8 cellular contexts compared by ENCODE assay signal in genomic region chr18:48408727-48409590, GRCh38. TPM values are rescaled to one million over a fixed set of nuclear protein-coding genes. Genes with fewer than 3 reads are reported as not detected.
DNase-seq lines count a peak whose midpoint lies in the region; ATAC-seq and TF ChIP-seq lines count a peak whose summit lies in the region.

TSS of gene ZBTB7C (minus strand) at chr18:48409383.

- no peak for TF ChIP-seq CTCF in MM.1S (IDR thresholded peaks at IDR 0.05; ENCODE audit: low read length)

- H3K9ac ChIP-seq in MM.1S (ENCODE audit: low read length) (no peak within 1 kb of the TSS; the same call in 1 of the 2 replicates), neuronal stem cell (ENCODE audit: low read depth, low read length, poor library complexity) (peak within 1 kb of the TSS; percentile 78)

- no peak within 1 kb of the TSS for H4K8ac ChIP-seq in neuronal stem cell (ENCODE audit: low read depth, low read length)

- no peak within 1 kb of the TSS for H3K27ac ChIP-seq in MM.1S (ENCODE audit: low read length)
- H3K27ac ChIP-seq in neuronal stem cell (replicated peaks; ENCODE audit: low read length) = no peak within 1 kb of the TSS

- H3K4me2 ChIP-seq in MM.1S (ENCODE audit: low read depth, low read length) (peak within 1 kb of the TSS; percentile 97), neuronal stem cell (ENCODE audit: insufficient read depth, low read length, poor library complexity, severe bottlenecking) (peak within 1 kb of the TSS; percentile 97)

- no peak within 1 kb of the TSS for H2BK120ac ChIP-seq in neuronal stem cell (ENCODE audit: low read depth, low read length)

- peak; percentile 59 for DNase-seq in activated CD8-positive, alpha-beta memory T cell treated with anti-CD3 and anti-CD28 coated beads for 24 hours
- no peak for DNase-seq in activated CD8-positive, alpha-beta memory T cell treated with anti-CD3 and anti-CD28 coated beads, Interleukin-2, amount 50 U/mL, for 48 hours
- DNase-seq in MM.1S (peak; percentile 39), globus pallidus (ENCODE audit: low spot score) (peak; percentile 18), neuronal stem cell (ENCODE audit: low spot score) (peak; percentile 67), dedifferentiated amniotic fluid mesenchymal stem cell (ENCODE audit: extremely low spot score) (no peak)
- DNase-seq in activated T-cell treated with anti-CD3 and anti-CD28 coated beads, Interleukin-2, amount 50 U/mL, for 48 hours = peak; percentile 26 to 45

- H2AFZ ChIP-seq in MM.1S (ENCODE audit: low read length) (peak within 1 kb of the TSS; percentile 93), neuronal stem cell (ENCODE audit: low read length) (peak within 1 kb of the TSS; percentile 99)

- no peak within 1 kb of the TSS for H3K14ac ChIP-seq in neuronal stem cell (ENCODE audit: low read length)

- no peaks in the 10 kb centered on the region; the same call in 1 of the 2 replicates for H3K4me1 ChIP-seq in MM.1S (ENCODE audit: low read length)
- peaks cover 4 to 29% of the 10 kb centered on the region in 2 donors for H3K4me1 ChIP-seq in neuronal stem cell (ENCODE audit: control insufficient read depth in 2 of 2, insufficient read depth in 1 of 2, low read depth in 1 of 2, low read length in 2 of 2)

- H3K9me2 ChIP-seq in MM.1S (replicated peaks; ENCODE audit: insufficient read depth, low read length) = no peaks in the 10 kb centered on the region

- H3K23ac ChIP-seq in neuronal stem cell (ENCODE audit: low read depth, low read length, poor library complexity) = peak within 1 kb of the TSS; percentile 76

- H3K79me2 ChIP-seq in MM.1S (ENCODE audit: low read length) = no peaks in the 10 kb centered on the region

- peak within 1 kb of the TSS; percentile 91 for H3K18ac ChIP-seq in neuronal stem cell (ENCODE audit: low read length)

- no peaks in the 10 kb centered on the region for H3K36me3 ChIP-seq in MM.1S (replicated peaks; ENCODE audit: insufficient read depth, low read length)
- no peaks in the 10 kb centered on the region for H3K36me3 ChIP-seq in neuronal stem cell (replicated peaks in 1 of 2; ENCODE audit: control insufficient read depth in 2 of 2, insufficient read depth in 2 of 2, low read length in 2 of 2)

- no peak within 1 kb of the TSS for H2BK5ac ChIP-seq in neuronal stem cell (ENCODE audit: low read length)

- no CpG with 5 or more reads among the region's 136 CpGs for WGBS in neuronal stem cell (ENCODE audit: extremely low coverage in 2 of 2, insufficient read length in 2 of 2, insufficient replicate concordance in 1 of 2), 2 donors

- H3F3A ChIP-seq in MM.1S (ENCODE audit: insufficient read depth, low read length) = 0 out of 2 replicates have a peak, but pooled peaks cover 4% of the 10 kb centered on the region

- H4K20me1 ChIP-seq in MM.1S (ENCODE audit: insufficient read depth, low read length) = no peaks in the 10 kb centered on the region

- no peak within 1 kb of the TSS for H2AK5ac ChIP-seq in neuronal stem cell (ENCODE audit: low read depth, low read length)

- H3K79me1 ChIP-seq in neuronal stem cell (ENCODE audit: low read depth, low read length) = no peaks in the 10 kb centered on the region

- no peak within 1 kb of the TSS for H3K4ac ChIP-seq in neuronal stem cell (ENCODE audit: low read length)

- no peak within 1 kb of the TSS for H4K91ac ChIP-seq in neuronal stem cell (ENCODE audit: low read depth, low read length, poor library complexity)

- ATAC-seq in GM19455 (IDR thresholded peaks at IDR 0.05; ENCODE audit: unreplicated experiment) = no peak

- H2BK12ac ChIP-seq in neuronal stem cell (ENCODE audit: low read length) = no peak within 1 kb of the TSS

- H3K27me3 ChIP-seq in MM.1S (replicated peaks; ENCODE audit: insufficient read depth, low read length) (peaks cover 44% of the 10 kb centered on the region), neuronal stem cell (ENCODE audit: control insufficient read depth in 3 of 3, insufficient read depth in 3 of 3, low read depth in 1 of 3, low read length in 3 of 3) (peaks cover 7 to 73% (median 34%) of the 10 kb centered on the region in 3 experiments)

- peak within 1 kb of the TSS; percentile 44 for H2BK15ac ChIP-seq in neuronal stem cell (ENCODE audit: low read length)

- H3K4me3 ChIP-seq in MM.1S (ENCODE audit: low read length) (peak within 1 kb of the TSS; percentile 87), neuronal stem cell (ENCODE audit: low read length in 2 of 2) (peak within 1 kb of the TSS; percentile 50 to 87)

- H3K9me3 ChIP-seq in MM.1S (replicated peaks; ENCODE audit: insufficient read depth, low read length) (no peaks in the 10 kb centered on the region), neuronal stem cell (replicated peaks in 1 of 2; ENCODE audit: control insufficient read depth in 2 of 2, insufficient read depth in 1 of 2, low read depth in 1 of 2, low read length in 2 of 2) (no peaks in the 10 kb centered on the region)

RNA-seq across cellular contexts. Expression of gene ZBTB7C, which starts in this region (rescaled TPM):
- 2.0 TPM for polyA plus RNA-seq in neuronal stem cell (2013, experiment 1 of 2)
- polyA plus RNA-seq in neuronal stem cell (2013, experiment 2 of 2) = 1.9 TPM

Comparison
In these comparisons a context has a peak if more than half of its experiments do, and no peak if none do; other contexts are left out.
1. DNase-seq: peak in activated CD8-positive, alpha-beta memory T cell treated with anti-CD3 and anti-CD28 coated beads for 24 hours (single experiment), MM.1S (single experiment), activated T-cell treated with anti-CD3 and anti-CD28 coated beads, Interleukin-2, amount 50 U/mL, for 48 hours (2 of 2), globus pallidus (single experiment) and neuronal stem cell (single experiment); none in activated CD8-positive, alpha-beta memory T cell treated with anti-CD3 and anti-CD28 coated beads, Interleukin-2, amount 50 U/mL, for 48 hours (single experiment) and dedifferentiated amniotic fluid mesenchymal stem cell (single experiment).